In the genomic region with DNA sequence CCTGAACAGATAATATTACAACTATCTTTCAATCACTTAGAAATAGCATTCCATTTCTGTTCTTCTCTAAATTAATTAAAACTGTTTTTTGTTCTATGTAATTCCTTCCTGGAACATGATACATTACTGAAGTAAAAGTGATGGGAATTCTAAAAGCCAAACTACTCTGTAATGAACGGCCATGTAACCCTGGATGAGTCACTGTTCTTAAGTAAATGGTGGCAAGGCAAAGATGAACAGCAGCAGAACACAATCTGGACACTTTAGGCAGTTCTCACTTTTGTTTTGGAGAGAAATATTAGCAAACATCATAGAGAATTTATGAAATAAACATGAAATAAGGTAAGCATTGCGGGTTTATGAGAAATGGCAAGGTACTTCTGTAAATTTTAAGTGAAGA, we compare ENCODE assay signal across 21 cellular contexts. TPM values are rescaled to one million over a fixed set of nuclear protein-coding genes. Genes with fewer than 3 reads are reported as not detected.
DNase-seq lines count a peak whose midpoint lies in the region; ATAC-seq, FAIRE-seq and TF ChIP-seq lines count a peak whose summit lies in the region.
"Had no signal": no experiment of that assay in that cellular context is flagged by ENCODE, and none has a peak within 500 bp of the region (broad histone marks: within the 10 kb centered on the region; RNA-seq: fewer than 3 reads in every experiment).

No MANE protein-coding gene starts in this region.

- no peaks in the 10 kb centered on the region for H3K79me2 ChIP-seq in OCI-LY7 (ENCODE audit: insufficient read depth, low read depth, low read length)

- H3K9me3 ChIP-seq in OCI-LY7 (ENCODE audit: low read length) (peaks cover 6% of the 10 kb centered on the region; the same call in 1 of the 2 replicates), pancreas (no peaks in the 10 kb centered on the region)
- peaks cover 0 to 12% (median 4%) of the 10 kb centered on the region in 3 experiments for H3K9me3 ChIP-seq in naive thymus-derived CD4-positive, alpha-beta T cell (ENCODE audit: control insufficient read depth in 2 of 3, low read length in 3 of 3)

- no peak overlapping the region for H3K4me3 ChIP-seq in OCI-LY7 (ENCODE audit: low read depth, low read length, poor library complexity, severe bottlenecking)
- H3K4me3 ChIP-seq in choroid plexus epithelial cell (ENCODE audit: low read depth, low read length): no peak overlapping the region
- no peak overlapping the region for H3K4me3 ChIP-seq in pancreas
- no peak overlapping the region for H3K4me3 ChIP-seq in naive thymus-derived CD4-positive, alpha-beta T cell (ENCODE audit: low read length)
- H3K4me3 ChIP-seq: cardiac muscle cell, thoracic aorta had no signal

- H4K20me1 ChIP-seq in OCI-LY7 (ENCODE audit: insufficient read depth, low read length): no peaks in the 10 kb centered on the region

- no peaks in the 10 kb centered on the region for H3K9me2 ChIP-seq in OCI-LY7 (ENCODE audit: insufficient read depth, low read length)

- peak overlapping the region; percentile 69 for H3K4me2 ChIP-seq in OCI-LY7 (ENCODE audit: low read length)

- no peaks in the 10 kb centered on the region for H3K27me3 Mint-ChIP-seq in naive thymus-derived CD4-positive, alpha-beta T cell
- H3K27me3 Mint-ChIP-seq: CD4-positive, alpha-beta T cell had no signal

- peak; percentile 9 for FAIRE-seq in pancreas (lab: Jason Lieb, UNC)

- H3K36me3 ChIP-seq in OCI-LY7 (ENCODE audit: insufficient read depth, low read length): peaks cover 40% of the 10 kb centered on the region
- H3K36me3 ChIP-seq in pancreas: no peaks in the 10 kb centered on the region
- peaks cover 0 to 4% (median 2%) of the 10 kb centered on the region in 3 experiments for H3K36me3 ChIP-seq in naive thymus-derived CD4-positive, alpha-beta T cell (ENCODE audit: control insufficient read depth in 2 of 3, insufficient read depth in 3 of 3, low read length in 3 of 3)
- H3K36me3 ChIP-seq: cardiac muscle cell, thoracic aorta had no signal

- CTCF ChIA-PET in OCI-LY7 (lab: Charles Lee; ENCODE audit: unreplicated experiment): no interaction called here
- CTCF ChIA-PET in naive thymus-derived CD4-positive, alpha-beta T cell (lab: Charles Lee): no interaction called here

- peaks cover 0 to 27% (median 5%) of the 10 kb centered on the region in 7 donors for H3K4me1 Mint-ChIP-seq in naive thymus-derived CD4-positive, alpha-beta T cell

- intact Hi-C loops in OCI-LY7 (cut with micrococcal nuclease; ENCODE audit: unreplicated experiment) (no loop called here), pancreas (cut with DNase I) (no loop called here)
- intact Hi-C loops in naive thymus-derived CD4-positive, alpha-beta T cell (cut with micrococcal nuclease): no loop called here

- no peak for ATAC-seq in pancreas
- no peak for ATAC-seq in naive thymus-derived CD4-positive, alpha-beta T cell
- ATAC-seq: right cardiac atrium had no signal

- H3K4me1 ChIP-seq in OCI-LY7 (ENCODE audit: insufficient read depth, low read length, poor library complexity, severe bottlenecking) (peaks cover 62% of the 10 kb centered on the region), pancreas (no peaks in the 10 kb centered on the region)
- H3K4me1 ChIP-seq in naive thymus-derived CD4-positive, alpha-beta T cell (ENCODE audit: control insufficient read depth in 2 of 2, insufficient read depth in 2 of 2, low read length in 2 of 2): peaks cover 0 to 28% of the 10 kb centered on the region in 2 donors

- H2AFZ ChIP-seq in OCI-LY7 (ENCODE audit: low read length): no peak overlapping the region

- WGBS in pancreas, 2 donors: 61 to 90% methylated on average over 2 of the region's 2 CpGs

- no TSS peak for BruUV-seq in OCI-LY7 (replicated peaks; lab: Mats Ljungman, UMichigan)

- DNase-seq in DMS53 (lab: John Stamatoyannopoulos, UW) (peak; percentile 4), DMS53 treated with DMSO at 0.1 percent for 48 hours (lab: John Stamatoyannopoulos, UW; ENCODE audit: unreplicated experiment) (no peak), OCI-LY7 (ENCODE audit: low spot score) (no peak), choroid plexus epithelial cell (ENCODE audit: low read depth) (peak; percentile 50), pancreas (no peak), RPMI8226 (no peak), SKM-1 treated with dmso at 0.1 percent for 144 hours (lab: John Stamatoyannopoulos, UW; ENCODE audit: unreplicated experiment) (no peak)
- DNase-seq in naive thymus-derived CD4-positive, alpha-beta T cell: no peak
- DNase-seq: activated naive CD4-positive, alpha-beta T cell treated with Interleukin-2 at 50 U/mL for 16 hours; CD4-positive, alpha-beta T cell; mesendoderm; NCI-H1092; NCI-H2171; NCI-H82; right cardiac atrium had no signal

- TF ChIP-seq CTCF in OCI-LY7 (conservative IDR thresholded peaks at IDR 0.05; ENCODE audit: low read length): no peak
- no peak for TF ChIP-seq CTCF in choroid plexus epithelial cell (conservative IDR thresholded peaks at IDR 0.05; ENCODE audit: low read depth, low read length)
- TF ChIP-seq CTCF in pancreas (IDR thresholded peaks at IDR 0.05): no peak

- peaks cover 5 to 37% (median 31%) of the 10 kb centered on the region in 5 donors for H3K36me3 Mint-ChIP-seq in naive thymus-derived CD4-positive, alpha-beta T cell

- H3K9me3 Mint-ChIP-seq in naive thymus-derived CD4-positive, alpha-beta T cell: peaks cover 0 to 39% (median 12%) of the 10 kb centered on the region in 11 donors
- H3K9me3 Mint-ChIP-seq: CD4-positive, alpha-beta T cell had no signal

- no peak overlapping the region for H3K27ac Mint-ChIP-seq in naive thymus-derived CD4-positive, alpha-beta T cell
- H3K27ac Mint-ChIP-seq: CD4-positive, alpha-beta T cell had no signal

- H3K27me3 ChIP-seq in pancreas: peaks cover 0 to 7% (median 0%) of the 10 kb centered on the region in 4 donors
- no peaks in the 10 kb centered on the region for H3K27me3 ChIP-seq in naive thymus-derived CD4-positive, alpha-beta T cell (ENCODE audit: control insufficient read depth in 2 of 2, insufficient read depth in 2 of 2, low read length in 2 of 2)
- H3K27me3 ChIP-seq: cardiac muscle cell had no signal

- POLR2A ChIA-PET in OCI-LY7 (lab: Charles Lee): no interaction called here
- POLR2A ChIA-PET in naive thymus-derived CD4-positive, alpha-beta T cell (lab: Charles Lee): no interaction called here

- no peak overlapping the region for H3K4me3 Mint-ChIP-seq in naive thymus-derived CD4-positive, alpha-beta T cell
- H3K4me3 Mint-ChIP-seq: CD4-positive, alpha-beta T cell; T-helper 1 cell treated with Interleukin-12 subunit alpha and Interleukin-12 subunit beta and Interleukin-4 antibody, amounts not matched to agents 30 μg/mL and 1 μg/mL, for 36 hours had no signal

- H3K27ac ChIP-seq in OCI-LY7 (ENCODE audit: low read depth, low read length, poor library complexity, severe bottlenecking) (peak overlapping the region; percentile 79), pancreas (no peak overlapping the region)
- H3K27ac ChIP-seq in naive thymus-derived CD4-positive, alpha-beta T cell (ENCODE audit: low read depth, low read length): no peak overlapping the region
- H3K27ac ChIP-seq: 22Rv1, cardiac muscle cell had no signal

RNA-seq across cellular contexts. Expression of gene GPR82, which starts 1.2 kb away (rescaled TPM):
- not detected in 2 replicates for total RNA-seq in OCI-LY7 (2014; rRNA removed; shearing (Covaris generic))
- total RNA-seq in OCI-LY7 (2022) (0.20 and 0.53 TPM in 2 replicates), pancreas (under 1 TPM in 4 of 6 donors, not detected in 2; 0.04 to 0.62 (median 0.32) TPM)
- under 1 TPM in 1 of 2 donors, not detected in 1; 0.12 TPM for polyA plus RNA-seq in pancreas
- total RNA-seq in naive thymus-derived CD4-positive, alpha-beta T cell: under 1 TPM in 2 of 5 experiments, not detected in 3; 0.16 to 0.59 TPM
- polyA plus RNA-seq in naive thymus-derived CD4-positive, alpha-beta T cell: under 1 TPM; 0.26 to 0.45 TPM
- total RNA-seq: cardiac muscle cell; CD4-positive, alpha-beta T cell; G401; RPMI7951 had no signal

RNA-seq across cellular contexts. Expression of gene GPR34, which starts 34.0 kb away (rescaled TPM):
- not detected in 2 replicates for total RNA-seq in OCI-LY7 (2014; rRNA removed; shearing (Covaris generic))
- total RNA-seq in OCI-LY7 (2022): not detected in 2 replicates
- 10 to 100 TPM in 1 of 6 donors, 1 to 10 TPM in 2, under 1 TPM in 3; 0.46 to 16.1 (median 2.7) TPM for total RNA-seq in pancreas
- polyA plus RNA-seq in pancreas: under 1 TPM; 0.99 TPM
- total RNA-seq in naive thymus-derived CD4-positive, alpha-beta T cell: 1 to 10 TPM in 1 of 5 experiments, under 1 TPM in 4; 0.12 to 2.1 (median 0.80) TPM
- polyA plus RNA-seq in naive thymus-derived CD4-positive, alpha-beta T cell: under 1 TPM in 1 of 2 donors, not detected in 1; 0.16 TPM
- total RNA-seq: cardiac muscle cell; CD4-positive, alpha-beta T cell; G401; RPMI7951 had no signal

Comparison
In these comparisons a context has a peak if more than half of its experiments do, and no peak if none do; other contexts are left out.
1. DNase-seq: peak in DMS53 (single experiment) and choroid plexus epithelial cell (single experiment); none in DMS53 treated with DMSO at 0.1 percent for 48 hours (single experiment), OCI-LY7 (single experiment), pancreas (0 of 6), RPMI8226 (single experiment), SKM-1 treated with dmso at 0.1 percent for 144 hours (single experiment) and naive thymus-derived CD4-positive, alpha-beta T cell (0 of 9).